Comparison of ENCODE assay signal across 23 cellular contexts in the genomic region with DNA sequence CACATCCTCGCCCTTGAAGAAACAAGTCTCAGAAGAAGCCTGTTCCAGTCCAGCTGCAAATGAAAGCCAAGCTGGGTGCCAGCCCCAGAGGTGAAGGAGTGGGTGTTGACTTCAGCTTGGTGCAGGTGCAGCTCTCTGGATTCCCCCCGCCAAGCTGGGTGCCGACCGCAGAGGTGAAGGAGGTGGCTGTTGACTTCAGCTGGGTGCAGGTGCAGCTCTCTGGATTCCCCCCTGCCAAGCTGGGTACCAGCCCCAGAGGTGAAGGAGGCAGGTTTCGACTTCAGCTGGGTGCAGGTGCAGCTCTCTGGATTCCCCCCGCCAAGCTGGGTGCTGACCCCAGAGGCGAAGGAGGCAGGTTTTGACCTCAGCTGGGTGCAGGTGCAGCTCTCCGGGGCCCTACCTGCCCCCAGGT.
A peak's percentile ranks its signal among the peaks of the same experiment; 100 is the strongest.
DNase-seq lines count a peak whose midpoint lies in the region; ATAC-seq and TF ChIP-seq lines count a peak whose summit lies in the region.
"Had no signal": no experiment of that assay in that cellular context is flagged by ENCODE, and none has a peak within 500 bp of the region (broad histone marks: within the 10 kb centered on the region; RNA-seq: fewer than 3 reads in every experiment).

No MANE protein-coding gene starts in this region.

- POLR2A ChIA-PET in CD8-positive, alpha-beta memory T cell (lab: Charles Lee): no interaction called here

- H4K20me1 ChIP-seq in SU-DHL-6 (ENCODE audit: low read depth, low read length): no peaks in the 10 kb centered on the region

- H3K79me2 ChIP-seq in SU-DHL-6 (ENCODE audit: insufficient read depth, low read length): no peaks in the 10 kb centered on the region

- DNase-seq in activated naive CD8-positive, alpha-beta T cell treated with anti-CD3 and anti-CD28 coated beads, Interleukin-2, amount 50 U/mL, for 24 hours: no peak
- DNase-seq in activated naive CD8-positive, alpha-beta T cell treated with anti-CD3 and anti-CD28 coated beads for 36 hours: no peak
- DNase-seq in left ventricle myocardium superior: no peak
- DNase-seq in CD8-positive, alpha-beta memory T cell: no peak
- DNase-seq: 8988T; activated CD4-positive, alpha-beta T cell treated with anti-CD3 and anti-CD28 coated beads, Interleukin-2, amount 50 U/mL, for 1 hour; activated naive CD8-positive, alpha-beta T cell treated with anti-CD3 and anti-CD28 coated beads, Interleukin-2, amount 10 ng/mL, durations not matched to agents 7 days and 5 days; BE2C; Calu3; HCEC 1CT; kidney glomerular epithelial cell; NCI-H187; NCI-H345; stimulated activated CD4-positive, alpha-beta T cell treated with anti-CD3 and anti-CD28 coated beads, Interleukin-4, amount 100 ng/mL, for 4 hours; SW 1271 had no signal

- no peaks in the 10 kb centered on the region for H3K36me3 Mint-ChIP-seq in activated naive CD8-positive, alpha-beta T cell treated with anti-CD3 and anti-CD28 coated beads, Interleukin-2, amount 50 U/mL, for 24 hours (ENCODE audit: low read depth)
- H3K36me3 Mint-ChIP-seq in activated naive CD8-positive, alpha-beta T cell treated with anti-CD3 and anti-CD28 coated beads for 36 hours: no peaks in the 10 kb centered on the region
- no peaks in the 10 kb centered on the region for H3K36me3 Mint-ChIP-seq in CD8-positive, alpha-beta memory T cell
- H3K36me3 Mint-ChIP-seq: activated naive CD8-positive, alpha-beta T cell treated with anti-CD3 and anti-CD28 coated beads, Interleukin-2, amount 10 ng/mL, durations not matched to agents 7 days and 5 days; brain had no signal

- TF ChIP-seq POLR2A in GM18505 (IDR thresholded peaks at IDR 0.05; ENCODE audit: borderline replicate concordance, extremely low read depth, insufficient read depth, insufficient read length): no peak

- H3K4me3 ChIP-seq in SU-DHL-6 (ENCODE audit: insufficient read depth, low read length, poor library complexity, severe bottlenecking): no peak overlapping the region
- no peak overlapping the region for H3K4me3 ChIP-seq in CD8-positive, alpha-beta memory T cell (ENCODE audit: low read length)
- H3K4me3 ChIP-seq: K562 had no signal

- intact Hi-C loops in left ventricle myocardium superior (cut with micrococcal nuclease): no loop called here

- peak overlapping the region; percentile 74 for H3K27ac ChIP-seq in SU-DHL-6 (ENCODE audit: low read depth, low read length)
- no peak overlapping the region for H3K27ac ChIP-seq in CD8-positive, alpha-beta memory T cell (ENCODE audit: low read depth, low read length)

- H3K36me3 ChIP-seq in SU-DHL-6 (ENCODE audit: low read length): no peaks in the 10 kb centered on the region
- no peaks in the 10 kb centered on the region for H3K36me3 ChIP-seq in CD8-positive, alpha-beta memory T cell (ENCODE audit: insufficient read depth, low read length)
- H3K36me3 ChIP-seq: BE2C had no signal

- H3K27me3 ChIP-seq in SU-DHL-6 (ENCODE audit: low read length): no peaks in the 10 kb centered on the region
- no peaks in the 10 kb centered on the region for H3K27me3 ChIP-seq in CD8-positive, alpha-beta memory T cell (ENCODE audit: insufficient read depth, low read length, poor library complexity, severe bottlenecking)
- H3K27me3 ChIP-seq: BE2C had no signal

- H3K9me3 Mint-ChIP-seq in activated naive CD8-positive, alpha-beta T cell treated with anti-CD3 and anti-CD28 coated beads, Interleukin-2, amount 50 U/mL, for 24 hours: no peaks in the 10 kb centered on the region
- no peaks in the 10 kb centered on the region for H3K9me3 Mint-ChIP-seq in activated naive CD8-positive, alpha-beta T cell treated with anti-CD3 and anti-CD28 coated beads for 36 hours
- H3K9me3 Mint-ChIP-seq in CD8-positive, alpha-beta memory T cell: no peaks in the 10 kb centered on the region
- H3K9me3 Mint-ChIP-seq: activated naive CD8-positive, alpha-beta T cell treated with anti-CD3 and anti-CD28 coated beads, Interleukin-2, amount 10 ng/mL, durations not matched to agents 7 days and 5 days; activated T-helper 2 cell treated with anti-CD3 and anti-CD28 coated beads, Interferon-gamma antibody, Interleukin-2, Interleukin-4, amounts not matched to agents 10 μg/mL and 5 μg/mL and 100 μg/mL, durations not matched to agents 14 hours and 24 hours and 36 hours had no signal

- H3K4me1 Mint-ChIP-seq in activated naive CD8-positive, alpha-beta T cell treated with anti-CD3 and anti-CD28 coated beads, Interleukin-2, amount 50 U/mL, for 24 hours: no peaks in the 10 kb centered on the region
- no peaks in the 10 kb centered on the region for H3K4me1 Mint-ChIP-seq in activated naive CD8-positive, alpha-beta T cell treated with anti-CD3 and anti-CD28 coated beads for 36 hours
- no peaks in the 10 kb centered on the region for H3K4me1 Mint-ChIP-seq in CD8-positive, alpha-beta memory T cell
- H3K4me1 Mint-ChIP-seq: activated naive CD8-positive, alpha-beta T cell treated with anti-CD3 and anti-CD28 coated beads, Interleukin-2, amount 10 ng/mL, durations not matched to agents 7 days and 5 days had no signal

- peak; percentile 24 for ATAC-seq in activated naive CD8-positive, alpha-beta T cell treated with anti-CD3 and anti-CD28 coated beads, Interleukin-2, amount 50 U/mL, for 24 hours
- ATAC-seq in HG03045 (IDR thresholded peaks at IDR 0.05; ENCODE audit: unreplicated experiment) (peak; percentile 59), left ventricle myocardium superior (no peak), GM18505 (IDR thresholded peaks at IDR 0.05; ENCODE audit: unreplicated experiment) (no peak)
- no peak for ATAC-seq in activated CD4-positive, CD25-positive, alpha-beta regulatory T cell treated with anti-CD3 and anti-CD28 coated beads, Interleukin-2, amount 50 U/mL, for 24 hours
- ATAC-seq: K562 had no signal

- H3K27me3 Mint-ChIP-seq in activated naive CD8-positive, alpha-beta T cell treated with anti-CD3 and anti-CD28 coated beads, Interleukin-2, amount 50 U/mL, for 24 hours: peaks cover 4% of the 10 kb centered on the region
- no peaks in the 10 kb centered on the region for H3K27me3 Mint-ChIP-seq in activated naive CD8-positive, alpha-beta T cell treated with anti-CD3 and anti-CD28 coated beads for 36 hours
- peaks cover 2 to 23% of the 10 kb centered on the region in 2 donors for H3K27me3 Mint-ChIP-seq in CD8-positive, alpha-beta memory T cell

- H3K4me1 ChIP-seq in CD8-positive, alpha-beta memory T cell (ENCODE audit: insufficient read depth, low read length): no peaks in the 10 kb centered on the region
- H3K4me1 ChIP-seq: BE2C had no signal

- TF ChIP-seq CTCF in SU-DHL-6 (IDR thresholded peaks at IDR 0.05; ENCODE audit: insufficient read depth, low read length, poor library complexity, severe bottlenecking): no peak

- no peaks in the 10 kb centered on the region for H3F3A ChIP-seq in SU-DHL-6 (ENCODE audit: insufficient read depth)

- no peaks in the 10 kb centered on the region for H3K9me3 ChIP-seq in SU-DHL-6 (ENCODE audit: insufficient read depth, low read length)
- no peaks in the 10 kb centered on the region for H3K9me3 ChIP-seq in CD8-positive, alpha-beta memory T cell (ENCODE audit: low read length)
- H3K9me3 ChIP-seq: BE2C had no signal

- no peak overlapping the region for H2AFZ ChIP-seq in SU-DHL-6 (ENCODE audit: low read depth, low read length, severe bottlenecking)

- CTCF ChIA-PET in CD8-positive, alpha-beta memory T cell (lab: Charles Lee): no interaction called here

- H3K27ac Mint-ChIP-seq in activated naive CD8-positive, alpha-beta T cell treated with anti-CD3 and anti-CD28 coated beads, Interleukin-2, amount 50 U/mL, for 24 hours: no peak overlapping the region
- no peak overlapping the region for H3K27ac Mint-ChIP-seq in activated naive CD8-positive, alpha-beta T cell treated with anti-CD3 and anti-CD28 coated beads for 36 hours
- no peak overlapping the region for H3K27ac Mint-ChIP-seq in CD8-positive, alpha-beta memory T cell
- H3K27ac Mint-ChIP-seq: activated naive CD8-positive, alpha-beta T cell treated with anti-CD3 and anti-CD28 coated beads, Interleukin-2, amount 10 ng/mL, durations not matched to agents 7 days and 5 days; activated T-helper 2 cell treated with anti-CD3 and anti-CD28 coated beads, Interferon-gamma antibody, Interleukin-2, Interleukin-4, amounts not matched to agents 10 μg/mL and 5 μg/mL and 100 μg/mL, durations not matched to agents 14 hours and 24 hours and 36 hours had no signal

- no peaks in the 10 kb centered on the region for H3K9me2 ChIP-seq in SU-DHL-6 (replicated peaks; ENCODE audit: insufficient read depth, low read length)

- no peak overlapping the region for H3K9ac ChIP-seq in SU-DHL-6 (ENCODE audit: low read length)

- peak overlapping the region; percentile 29 for H3K4me2 ChIP-seq in SU-DHL-6 (ENCODE audit: low read depth, low read length, poor library complexity, severe bottlenecking)

- H3K4me3 Mint-ChIP-seq in activated naive CD8-positive, alpha-beta T cell treated with anti-CD3 and anti-CD28 coated beads, Interleukin-2, amount 50 U/mL, for 24 hours: no peak overlapping the region
- H3K4me3 Mint-ChIP-seq in activated naive CD8-positive, alpha-beta T cell treated with anti-CD3 and anti-CD28 coated beads for 36 hours: no peak overlapping the region
- H3K4me3 Mint-ChIP-seq in CD8-positive, alpha-beta memory T cell: no peak overlapping the region
- H3K4me3 Mint-ChIP-seq: activated naive CD8-positive, alpha-beta T cell treated with anti-CD3 and anti-CD28 coated beads, Interleukin-2, amount 10 ng/mL, durations not matched to agents 7 days and 5 days; brain; endodermal cell had no signal

Comparison
In these comparisons a context has a peak if more than half of its experiments do, and no peak if none do; other contexts are left out.
1. ATAC-seq: peak in activated naive CD8-positive, alpha-beta T cell treated with anti-CD3 and anti-CD28 coated beads, Interleukin-2, amount 50 U/mL, for 24 hours (single experiment) and HG03045 (single experiment); none in left ventricle myocardium superior (single experiment), GM18505 (single experiment) and activated CD4-positive, CD25-positive, alpha-beta regulatory T cell treated with anti-CD3 and anti-CD28 coated beads, Interleukin-2, amount 50 U/mL, for 24 hours (0 of 2).